Comparison of ENCODE assay signal across 13 cellular contexts in the genomic region with DNA sequence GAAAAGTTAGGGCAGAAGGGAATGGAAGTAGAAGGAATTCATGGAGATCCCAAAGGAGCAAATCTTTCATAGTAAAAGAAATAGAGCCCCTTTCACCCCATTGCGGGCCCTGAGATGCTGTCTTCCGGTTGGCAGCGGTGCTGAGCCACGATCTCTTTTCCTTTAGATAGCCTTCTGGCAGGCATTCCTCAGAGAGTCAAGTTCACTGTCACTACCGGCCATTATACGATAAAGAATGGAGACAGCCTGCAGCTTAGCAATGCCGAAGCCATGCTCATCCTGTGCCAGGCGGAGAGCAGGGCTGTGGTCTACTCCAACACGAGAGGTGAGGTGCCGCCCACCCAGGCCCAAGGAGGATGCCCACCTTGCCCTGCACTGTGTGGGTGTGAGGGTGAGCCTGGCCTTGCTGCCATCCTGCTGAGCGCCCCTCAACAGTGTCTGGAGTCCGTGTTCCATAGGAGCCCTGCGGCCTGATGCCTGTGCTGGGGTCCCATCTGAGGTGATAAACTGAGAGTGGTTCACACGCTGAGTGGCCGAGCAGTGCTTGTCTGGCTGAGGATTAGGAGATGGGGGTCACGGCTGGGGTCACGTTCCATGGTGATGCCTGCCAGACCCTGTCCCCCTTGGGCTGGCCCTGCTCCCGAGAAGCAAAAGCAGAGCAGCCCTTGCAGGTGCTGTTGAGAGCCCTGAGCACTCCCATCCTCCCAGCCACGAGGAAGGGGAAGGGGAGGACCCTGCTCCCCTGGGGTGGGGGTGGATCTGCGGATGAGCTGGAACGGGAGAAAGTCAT. TPM values are rescaled to one million over a fixed set of nuclear protein-coding genes. Genes with fewer than 3 reads are reported as not detected.
A peak's percentile ranks its signal among the peaks of the same experiment; 100 is the strongest.
DNase-seq lines count a peak whose midpoint lies in the region; ATAC-seq and FAIRE-seq lines count a peak whose summit lies in the region.
"Had no signal": no experiment of that assay in that cellular context is flagged by ENCODE, and none has a peak within 500 bp of the region (broad histone marks: within the 10 kb centered on the region; RNA-seq: fewer than 3 reads in every experiment).

No MANE protein-coding gene starts in this region.

- H3K4me1 ChIP-seq in small intestine (ENCODE audit: control insufficient read depth in 2 of 2, insufficient read depth in 1 of 2, low read depth in 1 of 2, low read length in 1 of 2): peaks cover 2 to 15% of the 10 kb centered on the region in 2 donors
- no peaks in the 10 kb centered on the region for H3K4me1 ChIP-seq in HAP-1
- H3K4me1 ChIP-seq: uterus had no signal

- 88 to 95% (median 91%) methylated on average over 21 of the region's 21 CpGs for WGBS in small intestine, 3 donors

- H3K4me3 ChIP-seq in small intestine (ENCODE audit: low read depth in 1 of 2, low read length in 2 of 2) (no peak overlapping the region), HAP-1 (no peak overlapping the region)
- H3K4me3 ChIP-seq: SJCRH30, uterus had no signal

- H3K9me3 Mint-ChIP-seq in activated naive CD4-positive, alpha-beta T cell treated with anti-CD3 and anti-CD28 coated beads, Interleukin-2, amount 50 U/mL, for 72 hours: no peaks in the 10 kb centered on the region

- DNase-seq in D341Med (ENCODE audit: low spot score) (peak; percentile 20), left ventricle myocardium superior (no peak), small intestine (no peak), HAP-1 (ENCODE audit: low spot score in 2 of 2) (no peak), left colon (no peak)
- peak in 1 of 2 donors; percentile 52 for DNase-seq in activated naive CD4-positive, alpha-beta T cell treated with anti-CD3 and anti-CD28 coated beads, Interleukin-2, amount 50 U/mL, for 72 hours (ENCODE audit: low spot score in 2 of 2)
- DNase-seq in stimulated activated CD4-positive, alpha-beta T cell treated with anti-CD3 and anti-CD28 coated beads, Interleukin-15, amount 100 ng/mL, for 24 hours: no peak
- DNase-seq: activated CD4-positive, alpha-beta T cell treated with anti-CD3 and anti-CD28 coated beads, Interleukin-2, amount 50 U/mL, for 1 hour; NCI-H526; SJCRH30; uterus had no signal

- peak overlapping the region; percentile 92 to 96 for H3K27ac Mint-ChIP-seq in activated naive CD4-positive, alpha-beta T cell treated with anti-CD3 and anti-CD28 coated beads, Interleukin-2, amount 50 U/mL, for 72 hours

- in situ Hi-C loops in HAP-1 (cut with MboI; ENCODE audit: low sequenced_read_pairs): no loop called here

- no peak for ATAC-seq in activated naive CD4-positive, alpha-beta T cell treated with anti-CD3 and anti-CD28 coated beads, Interleukin-2, amount 50 U/mL, for 72 hours
- ATAC-seq in left ventricle myocardium superior (peak; percentile 25), HG03469 (IDR thresholded peaks at IDR 0.05; ENCODE audit: unreplicated experiment) (no peak), left colon (no peak)

- H3K27me3 ChIP-seq in small intestine (ENCODE audit: control insufficient read depth in 2 of 2, insufficient read depth in 2 of 2, low read length in 2 of 2) (no peaks in the 10 kb centered on the region), HAP-1 (ENCODE audit: low read depth) (no peaks in the 10 kb centered on the region)
- H3K27me3 ChIP-seq: SJCRH30, uterus had no signal

- peaks cover 40 to 68% of the 10 kb centered on the region in 2 donors for H3K36me3 Mint-ChIP-seq in activated naive CD4-positive, alpha-beta T cell treated with anti-CD3 and anti-CD28 coated beads, Interleukin-2, amount 50 U/mL, for 72 hours

- intact Hi-C loops in left ventricle myocardium superior (cut with micrococcal nuclease): no loop called here
- intact Hi-C loops in left colon (cut with DNase I, micrococcal nuclease): no loop called here

- peak overlapping the region; percentile 91 to 94 for H3K27ac ChIP-seq in small intestine (ENCODE audit: low read depth in 1 of 2, low read length in 1 of 2)
- H3K27ac ChIP-seq: SJCRH30, uterus had no signal

- no peaks in the 10 kb centered on the region for H3K9me3 ChIP-seq in small intestine (ENCODE audit: control insufficient read depth, low read depth)
- H3K9me3 ChIP-seq in HAP-1: no peaks in the 10 kb centered on the region
- H3K9me3 ChIP-seq: SJCRH30, uterus had no signal

- FAIRE-seq in small intestine (lab: Jason Lieb, UNC): no peak
- FAIRE-seq: GM12891 had no signal

- H3K36me3 ChIP-seq in small intestine (ENCODE audit: control insufficient read depth in 2 of 2, insufficient read depth in 2 of 2, low read length in 2 of 2) (peaks cover 2 to 14% of the 10 kb centered on the region in 2 donors), HAP-1 (replicated peaks) (peaks cover 62% of the 10 kb centered on the region)
- H3K36me3 ChIP-seq: uterus had no signal

RNA-seq across cellular contexts. Expression of a gene that starts 20.4 kb away (rescaled TPM):
- 10 to 100 TPM; 38.6 to 51.6 TPM for total RNA-seq in activated naive CD4-positive, alpha-beta T cell treated with anti-CD3 and anti-CD28 coated beads, Interleukin-2, amount 50 U/mL, for 72 hours
- total RNA-seq in left ventricle myocardium superior (8.7 TPM), left colon (1 to 10 TPM; 1.7 to 7.2 TPM)
- polyA plus RNA-seq in small intestine: 10 to 100 TPM in 2 of 3 donors, 1 to 10 TPM in 1; 6.7 to 44.0 (median 25.0) TPM

RNA-seq across cellular contexts. Expression of a gene that starts 46.7 kb away (rescaled TPM):
- 10 to 100 TPM; 35.3 to 76.8 TPM for total RNA-seq in activated naive CD4-positive, alpha-beta T cell treated with anti-CD3 and anti-CD28 coated beads, Interleukin-2, amount 50 U/mL, for 72 hours
- total RNA-seq in left ventricle myocardium superior (141 TPM), left colon (10 to 100 TPM; 13.1 to 17.5 TPM)
- polyA plus RNA-seq in small intestine: 10 to 100 TPM in 2 of 3 donors, 1 to 10 TPM in 1; 7.8 to 70.2 (median 13.0) TPM
